2 cellular contexts compared by ENCODE assay signal in genomic region chr2:169584005-169584877, GRCh38.
TF ChIP-seq lines count a peak whose summit lies in the region.

PPIG (plus strand) TSS chr2:169584351; CDS start chr2:169604042, 19,691 bp downstream.

TF ChIP-seq in HEK293, 187 proteins besides CTCF, POLR2A, EP300 and RAD21 (continued from another document and continues in another):
- TF ChIP-seq PATZ1 (tag by site-specific recombination; IDR thresholded peaks at IDR 0.05) (peak; percentile 97), ZNF626 (tag by site-specific recombination; IDR thresholded peaks at IDR 0.05) (no peak), AEBP2 (tag by site-specific recombination; IDR thresholded peaks at IDR 0.05; ENCODE audit: borderline replicate concordance) (no peak), ZNF664 (tag by site-specific recombination; IDR thresholded peaks at IDR 0.05) (0 out of 2 replicates have a peak, but pooled peaks have one; percentile 8), ZNF585B (tag by site-specific recombination; IDR thresholded peaks at IDR 0.05) (no peak), ZNF692 (tag by site-specific recombination; IDR thresholded peaks at IDR 0.05) (peak; percentile 62; the same call in 1 of the 2 replicates), MZF1 (tag by site-specific recombination; IDR thresholded peaks at IDR 0.05; ENCODE audit: borderline replicate concordance) (no peak), SP3 (tag by site-specific recombination; IDR thresholded peaks at IDR 0.05) (peak; percentile 81), SP2 (tag by site-specific recombination; IDR thresholded peaks at IDR 0.05) (peak; percentile 70), ZBTB8A (tag by site-specific recombination; IDR thresholded peaks at IDR 0.05) (peak; percentile 84), ZBTB11 (tag by site-specific recombination; conservative IDR thresholded peaks at IDR 0.05; ENCODE audit: low read depth) (peak; percentile 58; the same call in 1 of the 2 replicates), ZBTB48 (tag by site-specific recombination; IDR thresholded peaks at IDR 0.05) (peak; percentile 74; the same call in 1 of the 2 replicates), SP7 (tag by site-specific recombination; IDR thresholded peaks at IDR 0.05) (peak; percentile 63), ZNF843 (tag by site-specific recombination; IDR thresholded peaks at IDR 0.05) (peak; percentile 25; the same call in 1 of the 2 replicates), REPIN1 (tag by site-specific recombination; IDR thresholded peaks at IDR 0.05; ENCODE audit: low read depth) (0 out of 2 replicates have a peak, but pooled peaks have one; percentile 27), HOXD13 (CRISPR knock-in tag; IDR thresholded peaks at IDR 0.05; ENCODE audit: borderline replicate concordance) (no peak), ZNF521 (tag by site-specific recombination; IDR thresholded peaks at IDR 0.05) (no peak), ZEB2 (tag by site-specific recombination; IDR thresholded peaks at IDR 0.05) (peak; percentile 74), ZFHX2 (tag by site-specific recombination; conservative IDR thresholded peaks at IDR 0.05) (peak; percentile 57), YY2 (tag by site-specific recombination; IDR thresholded peaks at IDR 0.05) (0 out of 2 replicates have a peak, but pooled peaks have one; percentile 49)

TF ChIP-seq in SK-N-SH, 30 proteins besides CTCF, POLR2A, EP300 and RAD21 (continued from another document):
- TF ChIP-seq PBX3 (IDR thresholded peaks at IDR 0.05): peak; percentile 28; the same call in 1 of the 2 replicates
- peak; percentile 57 for TF ChIP-seq MXI1 (IDR thresholded peaks at IDR 0.05; ENCODE audit: low read depth, low read length)
- TF ChIP-seq CHD2 (IDR thresholded peaks at IDR 0.05; ENCODE audit: low read length, partially characterized antibody): peak; percentile 90
- TF ChIP-seq TCF12 (IDR thresholded peaks at IDR 0.05): 0 out of 2 replicates have a peak, but pooled peaks have one; percentile 8
- TF ChIP-seq RXRA (IDR thresholded peaks at IDR 0.05; ENCODE audit: borderline replicate concordance, low read depth): no peak
- TF ChIP-seq NRF1 (IDR thresholded peaks at IDR 0.05; ENCODE audit: low read depth, low read length): no peak
- peak; percentile 87 for TF ChIP-seq GABPA (IDR thresholded peaks at IDR 0.05; ENCODE audit: low read depth)
- TF ChIP-seq FOXJ3 (CRISPR knock-in tag; IDR thresholded peaks at IDR 0.05): 0 out of 2 replicates have a peak, but pooled peaks have one; percentile 50
- no peak for TF ChIP-seq FOSL2 (IDR thresholded peaks at IDR 0.05; ENCODE audit: borderline replicate concordance, low read depth)
- TF ChIP-seq MEF2A (IDR thresholded peaks at IDR 0.05; ENCODE audit: borderline replicate concordance, low read depth): no peak
- no peak for TF ChIP-seq USF1 (IDR thresholded peaks at IDR 0.05; ENCODE audit: borderline replicate concordance, low read depth)
- TF ChIP-seq USF2 (IDR thresholded peaks at IDR 0.05; ENCODE audit: borderline replicate concordance, low read depth, low read length): no peak
- TF ChIP-seq TAF1 (IDR thresholded peaks at IDR 0.05; ENCODE audit: borderline replicate concordance, low read depth, low read length): peak; percentile 76
- TF ChIP-seq SIN3A (IDR thresholded peaks at IDR 0.05; ENCODE audit: borderline replicate concordance, low read depth, low read length): peak; percentile 73; the same call in 1 of the 2 replicates
- TF ChIP-seq GATA2 (CRISPR knock-in tag; IDR thresholded peaks at IDR 0.05): 0 out of 2 replicates have a peak, but pooled peaks have one; percentile 13
- no peak for TF ChIP-seq IRF3 (IDR thresholded peaks at IDR 0.05; ENCODE audit: low read depth, low read length)
- no peak for TF ChIP-seq ZBTB33 (IDR thresholded peaks at IDR 0.05; ENCODE audit: borderline replicate concordance, low read depth)
- TF ChIP-seq FOXM1 (IDR thresholded peaks at IDR 0.05; ENCODE audit: low read depth): no peak
- peak; percentile 43; the same call in 1 of the 2 replicates for TF ChIP-seq ELF1 (IDR thresholded peaks at IDR 0.05)
